10 cellular contexts compared by ENCODE assay signal in the genomic region with DNA sequence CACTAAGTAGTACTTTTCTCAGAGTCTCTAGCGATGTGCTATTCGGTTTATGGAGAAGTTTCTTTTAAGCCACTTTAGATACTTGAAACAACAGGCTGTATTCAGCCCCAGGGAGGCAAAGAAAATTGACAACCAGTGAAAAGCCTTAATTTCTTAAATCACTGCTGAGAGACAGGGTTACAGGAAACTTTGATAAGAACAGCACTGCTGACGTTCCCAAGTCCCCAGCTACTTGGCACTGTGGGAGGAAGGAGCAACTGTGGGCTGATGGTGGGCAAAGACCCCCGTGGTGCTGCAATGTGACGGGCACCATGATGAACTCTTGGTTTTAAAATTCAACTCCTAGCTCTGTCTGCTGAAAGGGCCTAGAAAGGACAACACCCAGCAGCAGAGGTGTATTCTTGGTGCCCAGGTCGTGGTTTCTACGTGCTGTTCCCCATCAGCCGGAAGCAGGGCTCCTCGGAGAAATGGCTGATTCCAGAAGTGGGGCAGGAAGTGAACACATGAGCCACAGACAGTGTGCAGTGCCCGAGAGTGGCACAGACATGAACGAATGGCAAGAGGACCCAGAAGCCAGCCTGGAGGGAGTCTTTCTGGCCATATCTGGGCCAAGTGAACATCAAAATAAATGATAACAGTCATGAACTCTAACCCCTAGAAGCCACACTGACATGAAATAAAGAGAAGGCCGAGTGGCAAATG. TPM values are rescaled to one million over a fixed set of nuclear protein-coding genes. Genes with fewer than 3 reads are reported as not detected.
DNase-seq lines count a peak whose midpoint lies in the region; ATAC-seq and TF ChIP-seq lines count a peak whose summit lies in the region.
"Had no signal": no experiment of that assay in that cellular context is flagged by ENCODE, and none has a peak within 500 bp of the region (broad histone marks: within the 10 kb centered on the region; RNA-seq: fewer than 3 reads in every experiment).

No MANE protein-coding gene starts in this region.

- peaks cover 61% of the 10 kb centered on the region for H3F3A ChIP-seq in GM23248 (ENCODE audit: insufficient read depth)

- DNase-seq in GM23248 (no peak), activated B cell treated with CpG ODN at 0.5 μM for 24 hours (no peak), gastrocnemius medialis (no peak), cortex of kidney (lab: John Stamatoyannopoulos, UW) (no peak)
- DNase-seq in effector memory CD8-positive, alpha-beta T cell = peak in 2 of 3 experiments; percentile 56 to 58
- DNase-seq: substantia nigra had no signal

- peaks cover 74% of the 10 kb centered on the region for H3K4me1 Mint-ChIP-seq in activated B cell treated with CpG ODN at 0.5 μM for 24 hours
- H3K4me1 Mint-ChIP-seq in effector memory CD8-positive, alpha-beta T cell (ENCODE audit: low read depth in 2 of 2) = peaks cover 70 to 79% of the 10 kb centered on the region in 2 donors

- H3K4me2 ChIP-seq in GM23248 (ENCODE audit: unreplicated experiment) = peak overlapping the region; percentile 95
- H3K4me2 ChIP-seq: KMS-11 had no signal

- no peak overlapping the region for H2AFZ ChIP-seq in GM23248

- in situ Hi-C loops in GM23248 (cut with MboI) (no loop called here), gastrocnemius medialis (cut with MboI; ENCODE audit: low sequenced_read_pairs in 4 of 4) (loop anchor here in 1 of 4 donors (5.0 kb wide), 1 partner anchor 56 kb away; no protein-coding TSS in a partner anchor)

- H3K4me3 ChIP-seq in GM23248 (no peak overlapping the region), gastrocnemius medialis (no peak overlapping the region)

- H3K9me2 ChIP-seq in GM23248 (ENCODE audit: insufficient read depth) = no peaks in the 10 kb centered on the region

- H3K27ac ChIP-seq in GM23248 = peak overlapping the region; percentile 70
- peak overlapping the region; percentile 95 for H3K27ac ChIP-seq in gastrocnemius medialis
- H3K27ac ChIP-seq: KMS-11 had no signal

- POLR2A ChIA-PET in activated B cell treated with CpG ODN at 0.5 μM for 24 hours (lab: Charles Lee) = no interaction called here

- H3K4me1 ChIP-seq in GM23248 (ENCODE audit: insufficient read depth) (peaks cover 63% of the 10 kb centered on the region), gastrocnemius medialis (peaks cover 62 to 67% of the 10 kb centered on the region in 2 donors)

- WGBS in GM23248 (ENCODE audit: low coverage in 1 of 2, low lambda C conversion rate in 2 of 2, missing lambda C conversion rate in 2 of 2), 2 experiments = 92% methylated on average over 12 of the region's 12 CpGs

- ATAC-seq in activated B cell treated with CpG ODN at 0.5 μM for 24 hours (ENCODE audit: low read depth) = no peak
- ATAC-seq in effector memory CD8-positive, alpha-beta T cell (replicated peaks) = peak; percentile 78
- ATAC-seq in gastrocnemius medialis = no peak
- no peak for ATAC-seq in HG02571 (IDR thresholded peaks at IDR 0.05; ENCODE audit: unreplicated experiment)
- ATAC-seq in HG02678 (IDR thresholded peaks at IDR 0.05; ENCODE audit: unreplicated experiment) = no peak
- ATAC-seq in HG03159 (IDR thresholded peaks at IDR 0.05; ENCODE audit: unreplicated experiment) = no peak

- no peaks in the 10 kb centered on the region for H3K27me3 ChIP-seq in GM23248 (replicated peaks; ENCODE audit: insufficient read depth)
- no peaks in the 10 kb centered on the region for H3K27me3 ChIP-seq in gastrocnemius medialis

- H3K36me3 ChIP-seq in GM23248 (ENCODE audit: low read depth) (peaks cover 15% of the 10 kb centered on the region; the same call in 1 of the 2 replicates), gastrocnemius medialis (peaks cover 0 to 21% of the 10 kb centered on the region in 2 donors)

- H3K9me3 Mint-ChIP-seq in activated B cell treated with CpG ODN at 0.5 μM for 24 hours = no peaks in the 10 kb centered on the region
- no peaks in the 10 kb centered on the region for H3K9me3 Mint-ChIP-seq in effector memory CD8-positive, alpha-beta T cell

- H3K9me3 ChIP-seq in GM23248 (ENCODE audit: low read depth) (no peaks in the 10 kb centered on the region), gastrocnemius medialis (no peaks in the 10 kb centered on the region)

- CTCF ChIA-PET in activated B cell treated with CpG ODN at 0.5 μM for 24 hours (lab: Charles Lee) = no interaction called here

- no peak overlapping the region for H3K9ac ChIP-seq in GM23248
- H3K9ac ChIP-seq: KMS-11 had no signal

- no peak overlapping the region for H3K27ac Mint-ChIP-seq in activated B cell treated with CpG ODN at 0.5 μM for 24 hours
- H3K27ac Mint-ChIP-seq in effector memory CD8-positive, alpha-beta T cell = peak overlapping the region; percentile 80 to 84

- peaks cover 30% of the 10 kb centered on the region for H3K36me3 Mint-ChIP-seq in activated B cell treated with CpG ODN at 0.5 μM for 24 hours (ENCODE audit: low read depth)
- peaks cover 26% of the 10 kb centered on the region for H3K36me3 Mint-ChIP-seq in effector memory CD8-positive, alpha-beta T cell (ENCODE audit: insufficient read depth)

- H3K27me3 Mint-ChIP-seq in activated B cell treated with CpG ODN at 0.5 μM for 24 hours = no peaks in the 10 kb centered on the region
- no peaks in the 10 kb centered on the region for H3K27me3 Mint-ChIP-seq in effector memory CD8-positive, alpha-beta T cell

- no peak for TF ChIP-seq CTCF in activated B cell treated with CpG ODN at 0.5 μM for 24 hours (IDR thresholded peaks at IDR 0.05)
- no peak for TF ChIP-seq CTCF in gastrocnemius medialis (IDR thresholded peaks at IDR 0.05 in 4 of 5, conservative IDR thresholded peaks at IDR 0.05 in 1 of 5)

- H3K4me3 Mint-ChIP-seq in activated B cell treated with CpG ODN at 0.5 μM for 24 hours = peak overlapping the region; percentile 6
- H3K4me3 Mint-ChIP-seq in effector memory CD8-positive, alpha-beta T cell = peak overlapping the region; percentile 54 to 74

- intact Hi-C loops in activated B cell treated with CpG ODN at 0.5 μM for 24 hours (cut with micrococcal nuclease) (no loop called here), gastrocnemius medialis (cut with DNase I; ENCODE audit: low total_unique reads) (no loop called here)

- H4K20me1 ChIP-seq in GM23248 (ENCODE audit: insufficient read depth) = peaks cover 10% of the 10 kb centered on the region; the same call in 1 of the 2 replicates

- H3K79me2 ChIP-seq in GM23248 (ENCODE audit: insufficient read depth) = peaks cover 100% of the 10 kb centered on the region

- TF ChIP-seq POLR2A in gastrocnemius medialis (IDR thresholded peaks at IDR 0.05) = no peak

RNA-seq across cellular contexts. Expression of a gene that starts 5.3 kb away (rescaled TPM):
- 680 and 814 TPM in 2 replicates for total RNA-seq in GM23248 (2014; rRNA removed; shearing (Covaris generic))
- 676 and 703 TPM in 2 replicates for polyA plus RNA-seq in GM23248 (2016; fragmentation: Nextera tagmentation; extraction: Ambion mirVana)
- total RNA-seq in activated B cell treated with CpG ODN at 0.5 μM for 24 hours (35.3 and 36.6 TPM in 2 replicates), gastrocnemius medialis (100 to 1,000 TPM; 116 to 217 (median 127) TPM)

RNA-seq across cellular contexts. Expression of a gene that starts 50.3 kb away (rescaled TPM):
- 97.3 and 110 TPM in 2 replicates for total RNA-seq in GM23248 (2014; rRNA removed; shearing (Covaris generic))
- polyA plus RNA-seq in GM23248 (2016; fragmentation: Nextera tagmentation; extraction: Ambion mirVana) = 178 TPM in 2 replicates
- total RNA-seq in activated B cell treated with CpG ODN at 0.5 μM for 24 hours = 63.2 and 66.0 TPM in 2 replicates
- 10 to 100 TPM; 49.0 to 85.9 (median 63.7) TPM for total RNA-seq in gastrocnemius medialis

RNA-seq across cellular contexts. Expression of a gene that starts 52.5 kb away (rescaled TPM):
- 1.3 and 2.1 TPM in 2 replicates for total RNA-seq in GM23248 (2014; rRNA removed; shearing (Covaris generic))
- polyA plus RNA-seq in GM23248 (2016; fragmentation: Nextera tagmentation; extraction: Ambion mirVana) = 2.2 and 2.7 TPM in 2 replicates
- total RNA-seq in activated B cell treated with CpG ODN at 0.5 μM for 24 hours (124 and 131 TPM in 2 replicates), gastrocnemius medialis (10 to 100 TPM; 10.9 to 41.7 (median 27.4) TPM)

Comparison
In these comparisons a context has a peak if more than half of its experiments do, and no peak if none do; other contexts are left out.
1. DNase-seq: peak in effector memory CD8-positive, alpha-beta T cell (2 of 3); none in GM23248 (single experiment), activated B cell treated with CpG ODN at 0.5 μM for 24 hours (single experiment), gastrocnemius medialis (0 of 2) and cortex of kidney (single experiment).